Comparison of ENCODE assay signal across 8 cellular contexts in the genomic region with DNA sequence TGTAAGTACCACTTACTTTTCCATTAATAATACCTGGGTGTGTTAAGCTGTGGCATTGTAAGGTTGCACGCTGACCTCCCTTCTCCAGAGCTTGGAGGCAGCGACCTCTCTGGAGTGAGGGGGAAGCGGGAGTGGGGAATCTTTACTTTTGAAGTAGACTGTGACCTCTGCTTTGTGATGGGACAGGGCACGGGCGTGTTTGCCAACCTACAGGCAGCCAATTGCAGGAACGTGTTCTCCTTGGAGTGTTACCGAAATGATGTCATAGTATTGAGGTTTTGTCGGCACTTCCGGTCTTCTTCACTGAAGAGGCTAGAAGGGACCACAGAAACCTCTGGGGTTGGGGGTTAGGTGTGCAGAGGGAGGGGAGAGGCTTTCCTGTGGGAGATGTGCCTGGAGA. TPM values are rescaled to one million over a fixed set of nuclear protein-coding genes. Genes with fewer than 3 reads are reported as not detected.
A peak's percentile ranks its signal among the peaks of the same experiment; 100 is the strongest.
DNase-seq lines count a peak whose midpoint lies in the region; ATAC-seq and TF ChIP-seq lines count a peak whose summit lies in the region.

No MANE protein-coding gene starts in this region.

- H3K4me1 ChIP-seq in ES-I3 (ENCODE audit: insufficient read depth, low read length) (peaks cover 6% of the 10 kb centered on the region), Panc1 (ENCODE audit: control insufficient read depth, insufficient read depth, low read length) (peaks cover 5% of the 10 kb centered on the region), esophagus muscularis mucosa (peaks cover 8 to 23% (median 20%) of the 10 kb centered on the region in 4 donors)

- POLR2A ChIA-PET in Panc1 (lab: Charles Lee), result no interaction called here

- DNase-seq in Panc1 (ENCODE audit: low read depth, low spot score) (no peak), esophagus muscularis mucosa (ENCODE audit: extremely low spot score) (no peak)
- no peak for DNase-seq in activated effector memory CD4-positive, alpha-beta T cell treated with anti-CD3 and anti-CD28 coated beads, Interleukin-2, amount 50 U/mL, for 16 hours

- BruUV-seq in Panc1 (replicated peaks; lab: Mats Ljungman, UMichigan), result no TSS peak

- ATAC-seq in Panc1 (peak; percentile 34), HG02840 (IDR thresholded peaks at IDR 0.05; ENCODE audit: low FRiP score, unreplicated experiment) (no peak), GM21786 (IDR thresholded peaks at IDR 0.05; ENCODE audit: unreplicated experiment) (no peak), GM21515 (IDR thresholded peaks at IDR 0.05; ENCODE audit: unreplicated experiment) (no peak)

- no peaks in the 10 kb centered on the region for H3K9me2 ChIP-seq in neural cell (ENCODE audit: insufficient read depth, low read length)

- CTCF ChIA-PET in Panc1 (lab: Charles Lee), result interaction anchor here (0.6 to 2.2 kb wide), 3 partner anchors 157 to 350 kb away, joined by 3 to 11 read pairs (median 3); no protein-coding TSS in a partner anchor

- H2AFZ ChIP-seq in neural cell (ENCODE audit: low read depth, low read length), result no peak overlapping the region

- TF ChIP-seq EP300 in esophagus muscularis mucosa (IDR thresholded peaks at IDR 0.05) (no peak), neural cell (conservative IDR thresholded peaks at IDR 0.05; ENCODE audit: poor library complexity, severe bottlenecking) (no peak)

- no peak for TF ChIP-seq POLR2A in esophagus muscularis mucosa (IDR thresholded peaks at IDR 0.05; ENCODE audit: low read depth)

- H3K9me3 ChIP-seq in ES-I3 (ENCODE audit: control insufficient read depth, insufficient read depth, low read length), result 0 out of 2 replicates have a peak, but pooled peaks cover 1% of the 10 kb centered on the region
- no peaks in the 10 kb centered on the region for H3K9me3 ChIP-seq in Panc1 (ENCODE audit: control insufficient read depth, insufficient read depth, low read depth, low read length)
- no peaks in the 10 kb centered on the region for H3K9me3 ChIP-seq in esophagus muscularis mucosa
- H3K9me3 ChIP-seq in neural cell (ENCODE audit: low read length), result no peaks in the 10 kb centered on the region

- intact Hi-C loops in Panc1 (cut with micrococcal nuclease; ENCODE audit: unreplicated experiment), result no loop called here
- intact Hi-C loops in esophagus muscularis mucosa (cut with DNase I), result loop anchor here (5.0 kb wide), 1 partner anchor 350 kb away; no protein-coding TSS in a partner anchor

- no peak for TF ChIP-seq RAD21 in neural cell (conservative IDR thresholded peaks at IDR 0.05)

- H3K9ac ChIP-seq in ES-I3 (ENCODE audit: low read depth, low read length) (peak overlapping the region; percentile 69; the same call in 1 of the 2 replicates), neural cell (ENCODE audit: low read length) (peak overlapping the region; percentile 92)

- TF ChIP-seq CTCF in Panc1 (IDR thresholded peaks at IDR 0.05) (no peak), esophagus muscularis mucosa (IDR thresholded peaks at IDR 0.05) (no peak), neural cell (IDR thresholded peaks at IDR 0.05; ENCODE audit: poor library complexity, severe bottlenecking) (no peak)

- peaks cover 7% of the 10 kb centered on the region for H3K79me2 ChIP-seq in neural cell (replicated peaks; ENCODE audit: insufficient read depth, low read length)

- H3K36me3 ChIP-seq in ES-I3 (ENCODE audit: insufficient read depth, low read length) (no peaks in the 10 kb centered on the region), Panc1 (ENCODE audit: control insufficient read depth, insufficient read depth, low read length) (no peaks in the 10 kb centered on the region; the same call in 1 of the 2 replicates), esophagus muscularis mucosa (no peaks in the 10 kb centered on the region), neural cell (ENCODE audit: insufficient read depth, low read length) (no peaks in the 10 kb centered on the region)

- peaks cover 4% of the 10 kb centered on the region for H3F3A ChIP-seq in neural cell (ENCODE audit: insufficient read depth, low read length, poor library complexity, severe bottlenecking)

- H3K27me3 ChIP-seq in Panc1 (ENCODE audit: control insufficient read depth, insufficient read depth, low read length) (peaks cover 9% of the 10 kb centered on the region), esophagus muscularis mucosa (no peaks in the 10 kb centered on the region), neural cell (ENCODE audit: insufficient read depth, low read depth, low read length) (no peaks in the 10 kb centered on the region)

- peak overlapping the region; percentile 84 to 100 for H3K4me3 ChIP-seq in Panc1 (ENCODE audit: low read depth in 2 of 2, low read length in 2 of 2)
- peak overlapping the region; percentile 85 to 93 (median 92) for H3K4me3 ChIP-seq in esophagus muscularis mucosa
- peak overlapping the region; percentile 99 for H3K4me3 ChIP-seq in neural cell (ENCODE audit: low read length)

- WGBS in esophagus muscularis mucosa, result 30% methylated on average over 9 of the region's 9 CpGs

- in situ Hi-C loops in Panc1 (cut with HindIII; ENCODE audit: low pct_unique_long_range_greater_than_20kb, low sequenced_read_pairs), result no loop called here

- H3K4me2 ChIP-seq in neural cell (ENCODE audit: low read length), result peak overlapping the region; percentile 69

- no peaks in the 10 kb centered on the region for H4K20me1 ChIP-seq in neural cell (ENCODE audit: insufficient read depth)

- H3K27ac ChIP-seq in Panc1 (ENCODE audit: low read length) (peak overlapping the region; percentile 26; the same call in 1 of the 2 replicates), esophagus muscularis mucosa (replicated peaks in 1 of 4) (peak overlapping the region; percentile 84 to 91 (median 88)), neural cell (ENCODE audit: low read length) (no peak overlapping the region)

TF ChIP-seq in neural cell, 6 proteins besides CTCF, POLR2A, EP300 and RAD21:
- TF ChIP-seq EZH2 (IDR thresholded peaks at IDR 0.05; ENCODE audit: borderline replicate concordance, insufficient read depth, low read length, poor library complexity, severe bottlenecking) (no peak), SMC3 (conservative IDR thresholded peaks at IDR 0.05; ENCODE audit: poor library complexity) (no peak), MXI1 (conservative IDR thresholded peaks at IDR 0.05; ENCODE audit: poor library complexity, severe bottlenecking) (no peak), TAF1 (IDR thresholded peaks at IDR 0.05; ENCODE audit: low read depth) (no peak), POLR2AphosphoS5 (IDR thresholded peaks at IDR 0.05) (no peak)
- TF ChIP-seq, protein P1, sequence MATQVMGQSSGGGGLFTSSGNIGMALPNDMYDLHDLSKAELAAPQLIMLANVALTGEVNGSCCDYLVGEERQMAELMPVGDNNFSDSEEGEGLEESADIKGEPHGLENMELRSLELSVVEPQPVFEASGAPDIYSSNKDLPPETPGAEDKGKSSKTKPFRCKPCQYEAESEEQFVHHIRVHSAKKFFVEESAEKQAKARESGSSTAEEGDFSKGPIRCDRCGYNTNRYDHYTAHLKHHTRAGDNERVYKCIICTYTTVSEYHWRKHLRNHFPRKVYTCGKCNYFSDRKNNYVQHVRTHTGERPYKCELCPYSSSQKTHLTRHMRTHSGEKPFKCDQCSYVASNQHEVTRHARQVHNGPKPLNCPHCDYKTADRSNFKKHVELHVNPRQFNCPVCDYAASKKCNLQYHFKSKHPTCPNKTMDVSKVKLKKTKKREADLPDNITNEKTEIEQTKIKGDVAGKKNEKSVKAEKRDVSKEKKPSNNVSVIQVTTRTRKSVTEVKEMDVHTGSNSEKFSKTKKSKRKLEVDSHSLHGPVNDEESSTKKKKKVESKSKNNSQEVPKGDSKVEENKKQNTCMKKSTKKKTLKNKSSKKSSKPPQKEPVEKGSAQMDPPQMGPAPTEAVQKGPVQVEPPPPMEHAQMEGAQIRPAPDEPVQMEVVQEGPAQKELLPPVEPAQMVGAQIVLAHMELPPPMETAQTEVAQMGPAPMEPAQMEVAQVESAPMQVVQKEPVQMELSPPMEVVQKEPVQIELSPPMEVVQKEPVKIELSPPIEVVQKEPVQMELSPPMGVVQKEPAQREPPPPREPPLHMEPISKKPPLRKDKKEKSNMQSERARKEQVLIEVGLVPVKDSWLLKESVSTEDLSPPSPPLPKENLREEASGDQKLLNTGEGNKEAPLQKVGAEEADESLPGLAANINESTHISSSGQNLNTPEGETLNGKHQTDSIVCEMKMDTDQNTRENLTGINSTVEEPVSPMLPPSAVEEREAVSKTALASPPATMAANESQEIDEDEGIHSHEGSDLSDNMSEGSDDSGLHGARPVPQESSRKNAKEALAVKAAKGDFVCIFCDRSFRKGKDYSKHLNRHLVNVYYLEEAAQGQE (IDR thresholded peaks at IDR 0.05; ENCODE audit: borderline replicate concordance), result no peak

RNA-seq across cellular contexts. Expression of a gene that starts 2.1 kb away (rescaled TPM):
- total RNA-seq in Panc1 (2021; ENCODE audit: unreplicated experiment) (5.0 TPM), esophagus muscularis mucosa (10 to 100 TPM; 11.2 to 20.0 (median 15.1) TPM)
- polyA plus RNA-seq in Panc1 (2012; ENCODE audit: insufficient read length), result 4.0 TPM
- 2.7 and 5.8 TPM in 2 replicates for polyA plus RNA-seq in neural cell
- polyA minus RNA-seq in neural cell, result 17.3 and 19.9 TPM in 2 replicates
